Comparison of ENCODE assay signal across 1 cellular context in genomic region chr11:74065534-74065933, GRCh38. TPM values are rescaled to one million over a fixed set of nuclear protein-coding genes. Genes with fewer than 3 reads are reported as not detected.
"Had no signal": no experiment of that assay in that cellular context is flagged by ENCODE, and none has a peak within 500 bp of the region (broad histone marks: within the 10 kb centered on the region; RNA-seq: fewer than 3 reads in every experiment).

No MANE protein-coding gene starts in this region.

RNA-seq across cellular contexts. Expression of gene UCP3, which starts 56.6 kb away (rescaled TPM):
- total RNA-seq: ascending aorta had no signal
